37 cellular contexts compared by ENCODE assay signal in genomic region chr17:77568540-77568939, GRCh38.
"Had no signal": no experiment of that assay in that cellular context is flagged by ENCODE, and none has a peak within 500 bp of the region (broad histone marks: within the 10 kb centered on the region; RNA-seq: fewer than 3 reads in every experiment).

No MANE protein-coding gene starts in this region.

- H3K4me3 Mint-ChIP-seq: activated B cell treated with CpG ODN at 0.5 μM for 24 hours; activated CD4-positive, alpha-beta memory T cell treated with anti-CD3 and anti-CD28 coated beads for 36 hours; activated CD4-positive, alpha-beta T cell treated with anti-CD3 and anti-CD28 coated beads, Interleukin-2, amount 10 ng/mL, durations not matched to agents 24 days and 14 days; activated CD8-positive, alpha-beta T cell treated with anti-CD3 and anti-CD28 coated beads for 36 hours; activated naive CD4-positive, alpha-beta T cell treated with anti-CD3 and anti-CD28 coated beads for 36 hours; activated naive CD8-positive, alpha-beta T cell treated with anti-CD3 and anti-CD28 coated beads for 36 hours; activated T-cell treated with anti-CD3 and anti-CD28 coated beads, Interleukin-2, amount 50 U/mL, for 4 hours; activated T-cell treated with anti-CD3 and anti-CD28 coated beads, Interleukin-2, amount 50 U/mL, for 72 hours; activated T-helper 1 cell treated with anti-CD3 and anti-CD28 coated beads, Interleukin-12 subunit alpha, Interleukin-12 subunit beta, Interleukin-2, Interleukin-4 antibody, amounts not matched to agents 30 ng/mL and 10 ng/mL and 1 ng/mL, durations not matched to agents 14 hours and 24 hours and 36 hours; activated T-helper 17 cell treated with anti-CD3 and anti-CD28 coated beads, Interleukin-2, amount 50 U/mL, for 72 hours; central memory CD8-positive, alpha-beta T cell; T-helper 1 cell treated with Interleukin-12 subunit alpha and Interleukin-12 subunit beta and Interleukin-4 antibody, amounts not matched to agents 30 μg/mL and 1 μg/mL, for 36 hours; T-helper 2 cell treated with Interferon-gamma antibody and Interleukin-4, amounts not matched to agents 5 μg/mL and 100 μg/mL, for 36 hours had no signal

- DNase-seq: activated B cell treated with CpG ODN at 0.5 μM for 24 hours; activated CD4-positive, alpha-beta memory T cell treated with anti-CD3 and anti-CD28 coated beads for 36 hours; activated CD4-positive, alpha-beta T cell treated with anti-CD3 and anti-CD28 coated beads for 4 hours; activated CD4-positive, alpha-beta T cell treated with anti-CD3 and anti-CD28 coated beads, Interleukin-2, amount 10 ng/mL, durations not matched to agents 24 days and 14 days; activated CD4-positive, alpha-beta T cell treated with anti-CD3 and anti-CD28 coated beads, Interleukin-2, amount 50 U/mL, for 1 hour; activated CD4-positive, alpha-beta T cell treated with anti-CD3 and anti-CD28 coated beads, Interleukin-2, amount 50 U/mL, for 4 hours; activated CD4-positive, CD25-positive, alpha-beta regulatory T cell treated with anti-CD3 and anti-CD28 coated beads, Interleukin-2, amount 50 U/mL, for 72 hours; activated CD8-positive, alpha-beta memory T cell treated with anti-CD3 and anti-CD28 coated beads, Interleukin-2, amount 50 U/mL, for 4 hours; activated CD8-positive, alpha-beta T cell treated with anti-CD3 and anti-CD28 coated beads for 36 hours; activated effector memory CD4-positive, alpha-beta T cell treated with anti-CD3 and anti-CD28 coated beads, Interleukin-2, amount 50 U/mL, for 16 hours; activated gamma-delta T cell treated with Interleukin-2 at 50 U/mL for 16 hours; activated naive CD4-positive, alpha-beta T cell; activated naive CD4-positive, alpha-beta T cell treated with anti-CD3 and anti-CD28 coated beads for 36 hours; activated naive CD4-positive, alpha-beta T cell treated with anti-CD3 and anti-CD28 coated beads, Interleukin-2, amount 50 U/mL, for 16 hours; activated naive CD8-positive, alpha-beta T cell treated with anti-CD3 and anti-CD28 coated beads for 36 hours; activated T-cell treated with anti-CD3 and anti-CD28 coated beads for 4 hours; activated T-cell treated with anti-CD3 and anti-CD28 coated beads, Interleukin-2, amount 50 U/mL, for 1 hour; activated T-cell treated with anti-CD3 and anti-CD28 coated beads, Interleukin-2, amount 50 U/mL, for 4 hours; activated T-cell treated with anti-CD3 and anti-CD28 coated beads, Interleukin-2, amount 50 U/mL, for 72 hours; adrenal gland; amniotic stem cell; body of pancreas; brain microvascular endothelial cell; caudate nucleus; T-helper 1 cell; T-helper 2 cell; T-helper 9 cell had no signal

- H3K4me3 ChIP-seq: adrenal gland, body of pancreas, breast epithelium had no signal

- H3K9me3 ChIP-seq: adrenal gland, body of pancreas, breast epithelium had no signal

- H3K36me3 Mint-ChIP-seq: activated CD4-positive, alpha-beta memory T cell treated with anti-CD3 and anti-CD28 coated beads for 36 hours; activated naive CD4-positive, alpha-beta T cell treated with anti-CD3 and anti-CD28 coated beads, Interleukin-2, amount 50 U/mL, for 72 hours; activated naive CD8-positive, alpha-beta T cell treated with anti-CD3 and anti-CD28 coated beads for 36 hours had no signal

- H3K4me1 Mint-ChIP-seq: activated T-helper 17 cell treated with anti-CD3 and anti-CD28 coated beads, Interleukin-2, amount 50 U/mL, for 72 hours had no signal

- H3K27ac Mint-ChIP-seq: activated B cell treated with CpG ODN at 0.5 μM for 24 hours; activated CD4-positive, alpha-beta memory T cell treated with anti-CD3 and anti-CD28 coated beads for 36 hours; activated CD4-positive, alpha-beta T cell treated with anti-CD3 and anti-CD28 coated beads, Interleukin-2, amount 10 ng/mL, durations not matched to agents 24 days and 14 days; activated CD8-positive, alpha-beta T cell treated with anti-CD3 and anti-CD28 coated beads for 36 hours; activated naive CD4-positive, alpha-beta T cell treated with anti-CD3 and anti-CD28 coated beads for 36 hours; activated naive CD4-positive, alpha-beta T cell treated with anti-CD3 and anti-CD28 coated beads, Interleukin-2, amount 50 U/mL, for 72 hours; activated naive CD8-positive, alpha-beta T cell treated with anti-CD3 and anti-CD28 coated beads for 36 hours; activated T-cell treated with anti-CD3 and anti-CD28 coated beads, Interleukin-2, amount 50 U/mL, for 72 hours; activated T-helper 1 cell treated with anti-CD3 and anti-CD28 coated beads, Interleukin-12 subunit alpha, Interleukin-12 subunit beta, Interleukin-2, Interleukin-4 antibody, amounts not matched to agents 30 ng/mL and 10 ng/mL and 1 ng/mL, durations not matched to agents 14 hours and 24 hours and 36 hours; activated T-helper 17 cell treated with anti-CD3 and anti-CD28 coated beads, Interleukin-2, amount 50 U/mL, for 72 hours; T-helper 1 cell treated with Interleukin-12 subunit alpha and Interleukin-12 subunit beta and Interleukin-4 antibody, amounts not matched to agents 30 μg/mL and 1 μg/mL, for 36 hours; T-helper 2 cell treated with Interferon-gamma antibody and Interleukin-4, amounts not matched to agents 5 μg/mL and 100 μg/mL, for 36 hours had no signal

- H3K27ac ChIP-seq: adrenal gland, body of pancreas, brain microvascular endothelial cell, breast epithelium, VCaP had no signal

- H3K36me3 ChIP-seq: adrenal gland, brain microvascular endothelial cell, breast epithelium had no signal

- ATAC-seq: activated CD8-positive, alpha-beta T cell treated with anti-CD3 and anti-CD28 coated beads for 36 hours; activated naive CD4-positive, alpha-beta T cell treated with anti-CD3 and anti-CD28 coated beads, Interleukin-2, amount 50 U/mL, for 72 hours; activated T-cell treated with anti-CD3 and anti-CD28 coated beads, Interleukin-2, amount 50 U/mL, for 4 hours; activated T-cell treated with anti-CD3 and anti-CD28 coated beads, Interleukin-2, amount 50 U/mL, for 72 hours; activated T-helper 17 cell treated with anti-CD3 and anti-CD28 coated beads, Interleukin-2, amount 50 U/mL, for 72 hours; body of pancreas had no signal

- H3K4me1 ChIP-seq: adrenal gland, body of pancreas, breast epithelium had no signal

- FAIRE-seq: astrocyte, TTC549 had no signal

- H3K9me3 Mint-ChIP-seq: activated B cell treated with CpG ODN at 0.5 μM for 24 hours; activated CD4-positive, alpha-beta memory T cell treated with anti-CD3 and anti-CD28 coated beads for 36 hours; activated CD4-positive, alpha-beta T cell treated with anti-CD3 and anti-CD28 coated beads, Interleukin-2, amount 10 ng/mL, durations not matched to agents 24 days and 14 days; activated CD8-positive, alpha-beta T cell treated with anti-CD3 and anti-CD28 coated beads for 36 hours; activated naive CD4-positive, alpha-beta T cell treated with anti-CD3 and anti-CD28 coated beads for 36 hours; activated naive CD4-positive, alpha-beta T cell treated with anti-CD3 and anti-CD28 coated beads, Interleukin-2, amount 50 U/mL, for 72 hours; activated naive CD8-positive, alpha-beta T cell treated with anti-CD3 and anti-CD28 coated beads for 36 hours; activated T-cell treated with anti-CD3 and anti-CD28 coated beads, Interleukin-2, amount 50 U/mL, for 4 hours; activated T-cell treated with anti-CD3 and anti-CD28 coated beads, Interleukin-2, amount 50 U/mL, for 72 hours; activated T-helper 1 cell treated with anti-CD3 and anti-CD28 coated beads, Interleukin-12 subunit alpha, Interleukin-12 subunit beta, Interleukin-2, Interleukin-4 antibody, amounts not matched to agents 30 ng/mL and 10 ng/mL and 1 ng/mL, durations not matched to agents 14 hours and 24 hours and 36 hours; activated T-helper 17 cell treated with anti-CD3 and anti-CD28 coated beads, Interleukin-2, amount 50 U/mL, for 72 hours; central memory CD8-positive, alpha-beta T cell; T-helper 1 cell treated with Interleukin-12 subunit alpha and Interleukin-12 subunit beta and Interleukin-4 antibody, amounts not matched to agents 30 μg/mL and 1 μg/mL, for 36 hours; T-helper 2 cell treated with Interferon-gamma antibody and Interleukin-4, amounts not matched to agents 5 μg/mL and 100 μg/mL, for 36 hours had no signal
